ENCODE assay signal across 8 cellular contexts in genomic region chr2:106160786-106161261, GRCh38. TPM values are rescaled to one million over a fixed set of nuclear protein-coding genes. Genes with fewer than 3 reads are reported as not detected.
DNase-seq lines count a peak whose midpoint lies in the region; ATAC-seq and TF ChIP-seq lines count a peak whose summit lies in the region.

No MANE protein-coding gene starts in this region.

- H3K4me3 ChIP-seq in PC-9 = no peak overlapping the region
- peak overlapping the region; percentile 58 for H3K4me3 ChIP-seq in thymus (ENCODE audit: low read length)

- H3K27ac Mint-ChIP-seq in effector memory CD8-positive, alpha-beta T cell = peak overlapping the region; percentile 95 to 96

- 19% methylated on average over 6 of the region's 6 CpGs for WGBS in thymus

- BruUV-seq in PC-9 (replicated peaks; lab: Mats Ljungman, UMichigan) = no TSS peak

- CTCF ChIA-PET in PC-9 (lab: Charles Lee) = no interaction called here

- peak overlapping the region; percentile 89 to 91 for H3K4me3 Mint-ChIP-seq in effector memory CD8-positive, alpha-beta T cell

- ATAC-seq in effector memory CD8-positive, alpha-beta T cell (replicated peaks) = peak; percentile 54

- peak overlapping the region; percentile 77 for H3K4me2 ChIP-seq in PC-9

- H3K9me3 Mint-ChIP-seq in effector memory CD8-positive, alpha-beta T cell = no peaks in the 10 kb centered on the region

- H3K27me3 Mint-ChIP-seq in effector memory CD8-positive, alpha-beta T cell = no peaks in the 10 kb centered on the region

- peaks cover 13% of the 10 kb centered on the region for H3K36me3 Mint-ChIP-seq in effector memory CD8-positive, alpha-beta T cell (ENCODE audit: insufficient read depth)

- TF ChIP-seq CTCF in PC-9 (conservative IDR thresholded peaks at IDR 0.05) = no peak

- DNase-seq in stimulated activated CD4-positive, alpha-beta T cell treated with anti-CD3 and anti-CD28 coated beads, Interleukin-1b, Interleukin-23, amount 100 ng/mL, for 48 hours = peak; percentile 54
- DNase-seq in stimulated activated CD4-positive, alpha-beta T cell treated with anti-CD3 and anti-CD28 coated beads, Interleukin-12 subunit alpha, Interleukin-12 subunit beta, amount 100 ng/mL, for 4 hours = no peak
- DNase-seq in PC-9 = no peak
- DNase-seq in effector memory CD8-positive, alpha-beta T cell = no peak
- no peak for DNase-seq in iPS-NIHi7 (ENCODE audit: extremely low spot score)
- no peak for DNase-seq in DMS79 treated with DMSO at 0.1 percent for 48 hours (lab: John Stamatoyannopoulos, UW)
- no peak for DNase-seq in EL

- no peaks in the 10 kb centered on the region for H4K20me1 ChIP-seq in PC-9 (ENCODE audit: insufficient read depth)

- H3F3A ChIP-seq in PC-9 (ENCODE audit: insufficient read depth, low read depth) = peaks cover 37% of the 10 kb centered on the region

- H3K27me3 ChIP-seq in PC-9 (ENCODE audit: insufficient read depth, low read depth) = no peaks in the 10 kb centered on the region
- H3K27me3 ChIP-seq in thymus (ENCODE audit: control insufficient read depth, insufficient read depth) = no peaks in the 10 kb centered on the region

- H3K79me2 ChIP-seq in PC-9 (ENCODE audit: low read depth) = peaks cover 24% of the 10 kb centered on the region; the same call in 1 of the 2 replicates

- no peak overlapping the region for H2AFZ ChIP-seq in PC-9

- H3K4me1 ChIP-seq in PC-9 (replicated peaks; ENCODE audit: insufficient read depth) (peaks cover 49% of the 10 kb centered on the region), thymus (ENCODE audit: control insufficient read depth, insufficient read depth, low read length) (peaks cover 9% of the 10 kb centered on the region)

- H3K27ac ChIP-seq in PC-9 (peak overlapping the region; percentile 87), thymus (ENCODE audit: low read depth) (peak overlapping the region; percentile 86)

- intact Hi-C loops in PC-9 (cut with micrococcal nuclease; ENCODE audit: unreplicated experiment) = no loop called here

- peaks cover 39 to 54% of the 10 kb centered on the region in 2 donors for H3K4me1 Mint-ChIP-seq in effector memory CD8-positive, alpha-beta T cell (ENCODE audit: low read depth in 2 of 2)

- POLR2A ChIA-PET in PC-9 (lab: Charles Lee; ENCODE audit: unreplicated experiment) = interaction anchor here (0.5 kb wide), 1 partner anchor 12 kb away, joined by 7 read pairs; no protein-coding TSS in a partner anchor

- H3K36me3 ChIP-seq in PC-9 (ENCODE audit: low read depth) (peaks cover 18% of the 10 kb centered on the region), thymus (ENCODE audit: control insufficient read depth, insufficient read depth) (no peaks in the 10 kb centered on the region)

- H3K9me3 ChIP-seq in PC-9 (ENCODE audit: insufficient read depth, low read depth) (no peaks in the 10 kb centered on the region), thymus (ENCODE audit: control insufficient read depth) (no peaks in the 10 kb centered on the region)

- no peaks in the 10 kb centered on the region for H3K9me2 ChIP-seq in PC-9 (ENCODE audit: insufficient read depth)

RNA-seq across cellular contexts. Expression of gene UXS1, which starts 33.3 kb away (rescaled TPM):
- total RNA-seq in PC-9 (2021) = 61.3 and 65.6 TPM in 2 replicates
- polyA plus RNA-seq in thymus = 21.6 TPM
